In the genomic region with DNA sequence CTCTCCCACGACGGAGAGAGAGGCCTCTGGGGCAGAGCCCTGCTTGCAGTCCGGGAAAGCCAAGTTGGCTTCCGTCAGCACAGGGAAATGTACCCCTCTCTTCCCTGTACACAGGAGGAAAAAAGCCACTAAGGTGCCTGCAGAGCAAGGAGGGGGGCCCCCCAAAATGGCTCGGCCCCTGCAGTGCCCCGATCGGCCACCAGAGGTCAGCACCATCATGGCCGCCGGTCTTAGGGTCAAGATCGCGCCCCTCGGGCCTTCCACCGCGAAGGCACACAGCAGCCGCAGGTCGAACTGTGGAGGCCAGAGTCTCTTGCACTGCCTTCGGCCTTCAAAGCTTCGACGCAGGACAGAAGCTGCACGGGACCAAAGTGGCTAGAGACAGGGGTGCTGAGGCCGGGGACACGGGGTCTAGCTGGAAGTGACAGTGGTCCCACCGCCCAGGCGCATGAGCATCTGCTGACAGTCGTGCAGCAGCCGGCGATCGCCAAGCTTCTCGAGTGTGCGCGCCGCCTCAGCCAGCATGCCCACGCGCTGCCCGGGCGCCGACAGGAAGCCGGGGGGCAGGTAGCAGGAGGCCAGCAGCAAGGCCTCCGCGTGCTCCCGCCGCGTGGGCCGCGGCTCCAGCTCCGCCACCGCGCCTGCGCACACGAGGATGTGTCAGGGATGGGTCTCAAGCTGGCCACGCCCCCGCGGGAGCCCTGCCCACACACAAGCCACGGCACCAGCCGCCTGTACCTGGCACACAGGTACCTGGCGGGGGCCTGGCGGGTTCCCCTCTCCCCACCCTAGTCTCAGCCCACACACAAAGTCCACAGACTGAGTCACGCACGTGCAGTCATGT, we compare ENCODE assay signal across 9 cellular contexts. TPM values are rescaled to one million over a fixed set of nuclear protein-coding genes. Genes with fewer than 3 reads are reported as not detected.
A peak's percentile ranks its signal among the peaks of the same experiment; 100 is the strongest.
DNase-seq lines count a peak whose midpoint lies in the region; ATAC-seq and TF ChIP-seq lines count a peak whose summit lies in the region.
"Had no signal": no experiment of that assay in that cellular context is flagged by ENCODE, and none has a peak within 500 bp of the region (broad histone marks: within the 10 kb centered on the region; RNA-seq: fewer than 3 reads in every experiment).

No MANE protein-coding gene starts in this region.

- H3K9me3 Mint-ChIP-seq in chondrocyte (ENCODE audit: low read depth): no peaks in the 10 kb centered on the region

- no peaks in the 10 kb centered on the region for H3K9me3 ChIP-seq in liver (ENCODE audit: control insufficient read depth in 4 of 4, low read length in 3 of 4)

- peaks cover 6 to 25% (median 18%) of the 10 kb centered on the region in 4 donors for H3K36me3 ChIP-seq in liver (ENCODE audit: control insufficient read depth in 4 of 4, insufficient read depth in 3 of 4, low read depth in 1 of 4, low read length in 3 of 4)

- peaks cover 2% of the 10 kb centered on the region for H3K36me3 Mint-ChIP-seq in chondrocyte (ENCODE audit: low read depth)
- H3K36me3 Mint-ChIP-seq: activated naive CD8-positive, alpha-beta T cell had no signal

- H3K27me3 Mint-ChIP-seq in chondrocyte (ENCODE audit: low read depth): no peaks in the 10 kb centered on the region
- H3K27me3 Mint-ChIP-seq: activated naive CD8-positive, alpha-beta T cell had no signal

- no peaks in the 10 kb centered on the region for H3K27me3 ChIP-seq in liver (ENCODE audit: control insufficient read depth in 4 of 4, insufficient read depth in 4 of 4, low read length in 3 of 4)

- peaks cover 14% of the 10 kb centered on the region for H3K4me1 Mint-ChIP-seq in chondrocyte (ENCODE audit: low read depth)

- H3K27ac ChIP-seq in liver (ENCODE audit: low read depth in 1 of 2, low read length in 2 of 2): peak overlapping the region; percentile 52 to 64

- no peak overlapping the region for H3K27ac Mint-ChIP-seq in chondrocyte (ENCODE audit: unreplicated experiment)

- peaks cover 18 to 76% (median 44%) of the 10 kb centered on the region in 4 donors for H3K4me1 ChIP-seq in liver (ENCODE audit: control insufficient read depth in 4 of 4, insufficient read depth in 4 of 4, low read length in 3 of 4)

- WGBS in liver: 42% methylated on average over 59 of the region's 59 CpGs

- TF ChIP-seq CTCF in chondrocyte (IDR thresholded peaks at IDR 0.05) (peak; percentile 100), liver (IDR thresholded peaks at IDR 0.05; ENCODE audit: low read depth, low read length, missing input control) (peak; percentile 96)

- TF ChIP-seq RAD21 in liver (IDR thresholded peaks at IDR 0.05): peak; percentile 89 to 90

- H3K4me3 Mint-ChIP-seq in chondrocyte (ENCODE audit: unreplicated experiment): no peak overlapping the region
- H3K4me3 Mint-ChIP-seq: activated naive CD8-positive, alpha-beta T cell had no signal

- ATAC-seq in GM19455 (IDR thresholded peaks at IDR 0.05; ENCODE audit: unreplicated experiment): no peak

- H3K4me3 ChIP-seq in liver (ENCODE audit: low read depth in 1 of 3, low read length in 3 of 3): no peak overlapping the region

- DNase-seq in EH (ENCODE audit: low read depth) (peak; percentile 58), HUDEP-2 (lab: John Stamatoyannopoulos, UW; ENCODE audit: unreplicated experiment in 76 of 76) (peak in 43 of 76 experiments; percentile 14 to 64 (median 41)), chondrocyte (ENCODE audit: low spot score) (no peak), dedifferentiated amniotic fluid mesenchymal stem cell (ENCODE audit: extremely low spot score) (no peak)
- peak; percentile 48 to 66 for DNase-seq in activated CD4-positive, alpha-beta T cell treated with anti-CD3 and anti-CD28 coated beads for 4 hours
- DNase-seq in stimulated activated CD4-positive, alpha-beta T cell treated with anti-CD3 and anti-CD28 coated beads, TNF-alpha, amount 100 ng/mL, for 4 hours (ENCODE audit: low read depth in 3 of 3): peak; percentile 46 to 52 (median 48)

- no peak overlapping the region for H3K9ac ChIP-seq in liver (ENCODE audit: low read depth in 1 of 2, low read length in 2 of 2)

TF ChIP-seq in liver, 16 proteins besides CTCF, POLR2A, EP300 and RAD21:
- peak; percentile 81 for TF ChIP-seq NR2F2 (IDR thresholded peaks at IDR 0.05)
- TF ChIP-seq YY1 (IDR thresholded peaks at IDR 0.05): peak; percentile 69
- no peak for TF ChIP-seq HNF4G (IDR thresholded peaks at IDR 0.05)
- TF ChIP-seq, protein P1, sequence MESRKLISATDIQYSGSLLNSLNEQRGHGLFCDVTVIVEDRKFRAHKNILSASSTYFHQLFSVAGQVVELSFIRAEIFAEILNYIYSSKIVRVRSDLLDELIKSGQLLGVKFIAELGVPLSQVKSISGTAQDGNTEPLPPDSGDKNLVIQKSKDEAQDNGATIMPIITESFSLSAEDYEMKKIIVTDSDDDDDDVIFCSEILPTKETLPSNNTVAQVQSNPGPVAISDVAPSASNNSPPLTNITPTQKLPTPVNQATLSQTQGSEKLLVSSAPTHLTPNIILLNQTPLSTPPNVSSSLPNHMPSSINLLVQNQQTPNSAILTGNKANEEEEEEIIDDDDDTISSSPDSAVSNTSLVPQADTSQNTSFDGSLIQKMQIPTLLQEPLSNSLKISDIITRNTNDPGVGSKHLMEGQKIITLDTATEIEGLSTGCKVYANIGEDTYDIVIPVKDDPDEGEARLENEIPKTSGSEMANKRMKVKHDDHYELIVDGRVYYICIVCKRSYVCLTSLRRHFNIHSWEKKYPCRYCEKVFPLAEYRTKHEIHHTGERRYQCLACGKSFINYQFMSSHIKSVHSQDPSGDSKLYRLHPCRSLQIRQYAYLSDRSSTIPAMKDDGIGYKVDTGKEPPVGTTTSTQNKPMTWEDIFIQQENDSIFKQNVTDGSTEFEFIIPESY (IDR thresholded peaks at IDR 0.05): no peak
- TF ChIP-seq HNF4A (conservative IDR thresholded peaks at IDR 0.05): peak in 1 of 2 donors; percentile 6
- peak; percentile 32 to 57 for TF ChIP-seq RXRA (IDR thresholded peaks at IDR 0.05)

RNA-seq across cellular contexts. Expression of a gene that starts 24.4 kb away (rescaled TPM):
- total RNA-seq in chondrocyte: 22.8 to 26.7 TPM (median 23.4 TPM) in 3 replicates
- 100 to 1,000 TPM in 1 of 2 donors, 10 to 100 TPM in 1; 66.8 to 133 TPM for total RNA-seq in liver
- 100 to 1,000 TPM in 1 of 2 donors, 10 to 100 TPM in 1; 74.0 to 127 TPM for polyA plus RNA-seq in liver

Comparison
In these comparisons a context has a peak if more than half of its experiments do, and no peak if none do; other contexts are left out.
1. DNase-seq: peak in EH (single experiment), HUDEP-2 (43 of 76), activated CD4-positive, alpha-beta T cell treated with anti-CD3 and anti-CD28 coated beads for 4 hours (2 of 2) and stimulated activated CD4-positive, alpha-beta T cell treated with anti-CD3 and anti-CD28 coated beads, TNF-alpha, amount 100 ng/mL, for 4 hours (3 of 3); none in chondrocyte (single experiment) and dedifferentiated amniotic fluid mesenchymal stem cell (single experiment).